27 cellular contexts compared by ENCODE assay signal in genomic region chr10:32577448-32577847, GRCh38.
DNase-seq lines count a peak whose midpoint lies in the region; ATAC-seq, FAIRE-seq and TF ChIP-seq lines count a peak whose summit lies in the region.
"Had no signal": no experiment of that assay in that cellular context is flagged by ENCODE, and none has a peak within 500 bp of the region (broad histone marks: within the 10 kb centered on the region; RNA-seq: fewer than 3 reads in every experiment).

No MANE protein-coding gene starts in this region.

- no peak overlapping the region for H2BK5ac ChIP-seq in mesenchymal stem cell (ENCODE audit: low read depth, low read length, poor library complexity, severe bottlenecking)

- H3K4me2 ChIP-seq in mesenchymal stem cell (ENCODE audit: low read length, poor library complexity, severe bottlenecking) = no peak overlapping the region

- H3K9me3 ChIP-seq in mesenchymal stem cell (ENCODE audit: control insufficient read depth, low read length) = no peaks in the 10 kb centered on the region
- no peaks in the 10 kb centered on the region for H3K9me3 ChIP-seq in upper lobe of right lung

- no peak for TF ChIP-seq POLR2A in GM12892 (IDR thresholded peaks at IDR 0.05; ENCODE audit: low read depth, low read length)

- ATAC-seq in upper lobe of right lung = no peak
- ATAC-seq: K562; sciatic nerve; stimulated activated effector memory CD8-positive, alpha-beta T cell treated with anti-CD3 and anti-CD28 coated beads, Interleukin-12 subunit alpha, Interleukin-12 subunit beta, amount 100 ng/mL, for 72 hours had no signal

- DNase-seq in AG20443 (ENCODE audit: low spot score) = peak; percentile 8
- peak; percentile 6 for DNase-seq in HT-29 (ENCODE audit: low spot score)
- peak; percentile 2 for DNase-seq in choroid plexus epithelial cell (ENCODE audit: low read depth)
- DNase-seq in mesenchymal stem cell = peak; percentile 2
- DNase-seq in activated effector memory CD4-positive, alpha-beta T cell treated with anti-CD3 and anti-CD28 coated beads, Interleukin-2, amount 50 U/mL, for 16 hours = no peak
- DNase-seq in upper lobe of right lung = no peak
- DNase-seq in GM12892 (ENCODE audit: insufficient read length) = no peak
- DNase-seq in activated CD4-positive, alpha-beta T cell treated with anti-CD3 and anti-CD28 coated beads, Interleukin-2, amount 50 U/mL, for 4 hours = no peak
- DNase-seq: activated CD4-positive, alpha-beta T cell treated with anti-CD3 and anti-CD28 coated beads, Interleukin-2, amount 50 U/mL, for 48 hours; activated CD8-positive, alpha-beta memory T cell treated with anti-CD3 and anti-CD28 coated beads, Interleukin-2, amount 50 U/mL, for 4 hours; activated naive CD4-positive, alpha-beta T cell treated with anti-CD3 and anti-CD28 coated beads, Interleukin-2, amount 50 U/mL, for 16 hours; CD4-positive, CD25-positive, alpha-beta regulatory T cell; cortex of kidney; DND-41; GOT3; kidney; NCI-H1417; NCI-H2029 treated with DMSO at 0.1 percent for 48 hours; NCI-H2227 treated with DMSO at 0.1 percent for 48 hours; NCI-H69; posterior cingulate gyrus; stimulated activated CD4-positive, alpha-beta T cell treated with anti-CD3 and anti-CD28 coated beads, Interleukin-4, amount 100 ng/mL, for 24 hours; T-helper 1 cell had no signal

- no peak overlapping the region for H3K18ac ChIP-seq in mesenchymal stem cell (ENCODE audit: low read depth in 1 of 2, low read length in 2 of 2)

- no peak overlapping the region for H3K4ac ChIP-seq in mesenchymal stem cell (ENCODE audit: low read depth in 1 of 2, low read length in 2 of 2)

- TF ChIP-seq CTCF in choroid plexus epithelial cell (conservative IDR thresholded peaks at IDR 0.05; ENCODE audit: low read depth, low read length) (no peak), upper lobe of right lung (IDR thresholded peaks at IDR 0.05) (no peak)

- H4K8ac ChIP-seq in mesenchymal stem cell (ENCODE audit: low read length) = no peak overlapping the region

- no peak overlapping the region for H3K9ac ChIP-seq in mesenchymal stem cell (ENCODE audit: low read length)

- no peak overlapping the region for H2BK120ac ChIP-seq in mesenchymal stem cell (ENCODE audit: low read depth, low read length)

- H3K14ac ChIP-seq in mesenchymal stem cell (ENCODE audit: low read length in 2 of 2) = no peak overlapping the region

- H4K91ac ChIP-seq in mesenchymal stem cell (ENCODE audit: low read length) = no peak overlapping the region

- H2AK5ac ChIP-seq in mesenchymal stem cell (ENCODE audit: low read length, severe bottlenecking) = no peak overlapping the region

- intact Hi-C loops in upper lobe of right lung (cut with DNase I) = no loop called here

- H2AFZ ChIP-seq in mesenchymal stem cell (ENCODE audit: low read depth, low read length) = no peak overlapping the region

- H3K27me3 ChIP-seq in mesenchymal stem cell (ENCODE audit: control insufficient read depth in 1 of 2, insufficient read depth in 1 of 2, low read length in 2 of 2) (no peaks in the 10 kb centered on the region), upper lobe of right lung (no peaks in the 10 kb centered on the region)

- no peak overlapping the region for H3K23ac ChIP-seq in mesenchymal stem cell (ENCODE audit: low read length in 2 of 2)

- FAIRE-seq in GM12892 (lab: Jason Lieb, UNC) = no peak
- FAIRE-seq: GM12891, K562, kidney had no signal

- H3K79me1 ChIP-seq in mesenchymal stem cell (replicated peaks; ENCODE audit: low read length, poor library complexity, severe bottlenecking) = no peaks in the 10 kb centered on the region

- no peak overlapping the region for H2BK12ac ChIP-seq in mesenchymal stem cell (ENCODE audit: low read length in 2 of 2)

- H3K27ac ChIP-seq in mesenchymal stem cell (ENCODE audit: low read length, poor library complexity, severe bottlenecking) = no peak overlapping the region
- no peak overlapping the region for H3K27ac ChIP-seq in upper lobe of right lung

- no peak overlapping the region for H3K4me3 ChIP-seq in choroid plexus epithelial cell (ENCODE audit: low read depth, low read length)
- H3K4me3 ChIP-seq in mesenchymal stem cell (ENCODE audit: insufficient read depth in 1 of 2, low read depth in 1 of 2, low read length in 2 of 2) = no peak overlapping the region
- H3K4me3 ChIP-seq in upper lobe of right lung = no peak overlapping the region
- H3K4me3 ChIP-seq: K562 had no signal

- H3K36me3 ChIP-seq in mesenchymal stem cell (ENCODE audit: control insufficient read depth in 1 of 2, insufficient read depth in 2 of 2, low read depth in 1 of 2, low read length in 2 of 2) (no peaks in the 10 kb centered on the region), upper lobe of right lung (no peaks in the 10 kb centered on the region)

- H3K4me1 ChIP-seq in mesenchymal stem cell (ENCODE audit: control insufficient read depth, insufficient read depth, low read depth, low read length) (no peaks in the 10 kb centered on the region), upper lobe of right lung (no peaks in the 10 kb centered on the region)

- H2BK15ac ChIP-seq in mesenchymal stem cell (ENCODE audit: low read depth, poor library complexity, severe bottlenecking) = no peak overlapping the region

Comparison
In these comparisons a context has a peak if more than half of its experiments do, and no peak if none do; other contexts are left out.
1. DNase-seq: peak in AG20443 (single experiment), HT-29 (single experiment), choroid plexus epithelial cell (single experiment) and mesenchymal stem cell (single experiment); none in activated effector memory CD4-positive, alpha-beta T cell treated with anti-CD3 and anti-CD28 coated beads, Interleukin-2, amount 50 U/mL, for 16 hours (single experiment), upper lobe of right lung (single experiment), GM12892 (single experiment) and activated CD4-positive, alpha-beta T cell treated with anti-CD3 and anti-CD28 coated beads, Interleukin-2, amount 50 U/mL, for 4 hours (0 of 2).